ENCODE assay signal across 1 cellular context in genomic region chr1:209549384-209550001, GRCh38.
TF ChIP-seq lines count a peak whose summit lies in the region.

No MANE protein-coding gene starts in this region.

TF ChIP-seq in HEK293, 187 proteins besides CTCF, POLR2A, EP300 and RAD21 (continued from another document):
- TF ChIP-seq ZNF501 (tag by site-specific recombination; IDR thresholded peaks at IDR 0.05) (no peak), TCF7L2 (IDR thresholded peaks at IDR 0.05; ENCODE audit: borderline replicate concordance, low read depth, low read length) (peak; percentile 91), ZNF223 (tag by site-specific recombination; IDR thresholded peaks at IDR 0.05) (no peak), HOXA7 (CRISPR knock-in tag; IDR thresholded peaks at IDR 0.05; ENCODE audit: borderline replicate concordance) (no peak), ZSCAN30 (tag by site-specific recombination; IDR thresholded peaks at IDR 0.05) (no peak), ZNF660 (tag by site-specific recombination; IDR thresholded peaks at IDR 0.05) (0 out of 2 replicates have a peak, but pooled peaks have one; percentile 17)
TF ChIP-seq in HEK293: peak in this region for 5.
